16 cellular contexts compared by ENCODE assay signal in genomic region chr6:31156647-31157046, GRCh38. TPM values are rescaled to one million over a fixed set of nuclear protein-coding genes. Genes with fewer than 3 reads are reported as not detected.
DNase-seq lines count a peak whose midpoint lies in the region; ATAC-seq and TF ChIP-seq lines count a peak whose summit lies in the region.
"Had no signal": no experiment of that assay in that cellular context is flagged by ENCODE, and none has a peak within 500 bp of the region (broad histone marks: within the 10 kb centered on the region; RNA-seq: fewer than 3 reads in every experiment).

No MANE protein-coding gene starts in this region.

- ATAC-seq in activated T-cell treated with anti-CD3 and anti-CD28 coated beads, Interleukin-2, amount 50 U/mL, for 4 hours, result no peak
- ATAC-seq in GM19035 (IDR thresholded peaks at IDR 0.05; ENCODE audit: unreplicated experiment), result no peak

- no peaks in the 10 kb centered on the region for H3K27me3 Mint-ChIP-seq in activated T-cell treated with anti-CD3 and anti-CD28 coated beads, Interleukin-2, amount 50 U/mL, for 4 hours (ENCODE audit: low read depth)
- H3K27me3 Mint-ChIP-seq in activated naive CD8-positive, alpha-beta T cell treated with anti-CD3 and anti-CD28 coated beads for 36 hours, result no peaks in the 10 kb centered on the region
- H3K27me3 Mint-ChIP-seq in neural progenitor cell (ENCODE audit: insufficient read depth, low read depth), result peaks cover 2% of the 10 kb centered on the region

- H3K4me1 Mint-ChIP-seq in activated T-cell treated with anti-CD3 and anti-CD28 coated beads, Interleukin-2, amount 50 U/mL, for 4 hours (ENCODE audit: low read depth), result peaks cover 21% of the 10 kb centered on the region
- peaks cover 18% of the 10 kb centered on the region for H3K4me1 Mint-ChIP-seq in activated naive CD8-positive, alpha-beta T cell treated with anti-CD3 and anti-CD28 coated beads for 36 hours
- H3K4me1 Mint-ChIP-seq in neural progenitor cell, result peaks cover 29% of the 10 kb centered on the region

- H3K79me2 ChIP-seq in Loucy (ENCODE audit: insufficient read depth, low read length) (peaks cover 43% of the 10 kb centered on the region), neural progenitor cell (ENCODE audit: low read depth) (peaks cover 11% of the 10 kb centered on the region)

- peak overlapping the region; percentile 93 for H3K4me3 Mint-ChIP-seq in activated T-cell treated with anti-CD3 and anti-CD28 coated beads, Interleukin-2, amount 50 U/mL, for 4 hours
- H3K4me3 Mint-ChIP-seq in activated naive CD8-positive, alpha-beta T cell treated with anti-CD3 and anti-CD28 coated beads for 36 hours, result peak overlapping the region; percentile 98
- H3K4me3 Mint-ChIP-seq in neural progenitor cell, result peak overlapping the region; percentile 98

- peaks cover 30% of the 10 kb centered on the region for H3K4me1 ChIP-seq in Loucy (ENCODE audit: insufficient read depth, low read length, poor library complexity, severe bottlenecking)
- peaks cover 10% of the 10 kb centered on the region for H3K4me1 ChIP-seq in neural progenitor cell

- no peak overlapping the region for H3K27ac ChIP-seq in neural progenitor cell
- H3K27ac ChIP-seq: brain microvascular endothelial cell had no signal

- H3K36me3 ChIP-seq in Loucy (ENCODE audit: insufficient read depth, low read length) (no peaks in the 10 kb centered on the region; the same call in 1 of the 2 replicates), neural progenitor cell (peaks cover 5% of the 10 kb centered on the region)
- H3K36me3 ChIP-seq: brain microvascular endothelial cell had no signal

- H3K9me3 Mint-ChIP-seq in activated T-cell treated with anti-CD3 and anti-CD28 coated beads, Interleukin-2, amount 50 U/mL, for 4 hours, result no peaks in the 10 kb centered on the region
- no peaks in the 10 kb centered on the region for H3K9me3 Mint-ChIP-seq in activated naive CD8-positive, alpha-beta T cell treated with anti-CD3 and anti-CD28 coated beads for 36 hours
- H3K9me3 Mint-ChIP-seq in neural progenitor cell, result no peaks in the 10 kb centered on the region

- TF ChIP-seq CTCF in Loucy (conservative IDR thresholded peaks at IDR 0.05; ENCODE audit: low read length), result no peak
- no peak for TF ChIP-seq CTCF in neural progenitor cell (IDR thresholded peaks at IDR 0.05)

- peak overlapping the region; percentile 89 for H3K4me3 ChIP-seq in Loucy (ENCODE audit: low read length, poor library complexity, severe bottlenecking)
- H3K4me3 ChIP-seq in neural progenitor cell, result no peak overlapping the region

- H3K27me3 ChIP-seq in Loucy (ENCODE audit: insufficient read depth, low read length, poor library complexity, severe bottlenecking) (no peaks in the 10 kb centered on the region), neural progenitor cell (peaks cover 12% of the 10 kb centered on the region)
- H3K27me3 ChIP-seq: brain microvascular endothelial cell, testis had no signal

- H3K9me2 ChIP-seq in Loucy (replicated peaks; ENCODE audit: low read depth, low read length), result no peaks in the 10 kb centered on the region

- H3K4me2 ChIP-seq in Loucy (ENCODE audit: low read depth, low read length, poor library complexity, severe bottlenecking) (peak overlapping the region; percentile 85), neural progenitor cell (peak overlapping the region; percentile 93)

- H2AFZ ChIP-seq in Loucy (ENCODE audit: low read length), result no peak overlapping the region
- no peak overlapping the region for H2AFZ ChIP-seq in neural progenitor cell (replicated peaks)

- H3K9ac ChIP-seq in Loucy (ENCODE audit: low read depth, low read length, poor library complexity, severe bottlenecking), result peak overlapping the region; percentile 79
- H3K9ac ChIP-seq in neural progenitor cell, result no peak overlapping the region

- H3F3A ChIP-seq in Loucy (ENCODE audit: low read depth), result no peaks in the 10 kb centered on the region
- peaks cover 12% of the 10 kb centered on the region for H3F3A ChIP-seq in neural progenitor cell (ENCODE audit: low read depth)

- DNase-seq in activated T-cell treated with anti-CD3 and anti-CD28 coated beads, Interleukin-2, amount 50 U/mL, for 4 hours, result no peak
- DNase-seq in activated T-cell treated with anti-CD3 and anti-CD28 coated beads, Interleukin-2, amount 50 U/mL, for 48 hours, result no peak
- no peak for DNase-seq in activated naive CD8-positive, alpha-beta T cell treated with anti-CD3 and anti-CD28 coated beads for 36 hours
- DNase-seq in neural progenitor cell (ENCODE audit: low spot score) (no peak), NCI-H510A treated with DMSO at 0.1 percent for 48 hours (lab: John Stamatoyannopoulos, UW) (no peak), 8988T (no peak)
- DNase-seq: brain microvascular endothelial cell; DMS79 treated with DMSO at 0.1 percent for 48 hours; effector CD4-positive, alpha-beta T cell; foreskin fibroblast; MV-4-11; NCI-H2171 treated with DMSO at 0.1 percent for 48 hours; stimulated activated CD4-positive, alpha-beta T cell treated with anti-CD3 and anti-CD28 coated beads, Interleukin-15, amount 100 ng/mL, for 24 hours; testis had no signal

- H3K9me3 ChIP-seq in Loucy (ENCODE audit: insufficient read depth, low read depth, low read length) (no peaks in the 10 kb centered on the region), neural progenitor cell (ENCODE audit: low read depth) (no peaks in the 10 kb centered on the region)
- H3K9me3 ChIP-seq: testis had no signal

- no peak overlapping the region for H3K27ac Mint-ChIP-seq in activated naive CD8-positive, alpha-beta T cell treated with anti-CD3 and anti-CD28 coated beads for 36 hours
- no peak overlapping the region for H3K27ac Mint-ChIP-seq in neural progenitor cell

- peaks cover 7% of the 10 kb centered on the region for H4K20me1 ChIP-seq in Loucy (ENCODE audit: insufficient read depth, low read length, poor library complexity, severe bottlenecking)
- H4K20me1 ChIP-seq in neural progenitor cell (ENCODE audit: low read depth), result no peaks in the 10 kb centered on the region

- peaks cover 4% of the 10 kb centered on the region for H3K36me3 Mint-ChIP-seq in activated T-cell treated with anti-CD3 and anti-CD28 coated beads, Interleukin-2, amount 50 U/mL, for 4 hours (ENCODE audit: insufficient read depth)
- peaks cover 37% of the 10 kb centered on the region for H3K36me3 Mint-ChIP-seq in activated naive CD8-positive, alpha-beta T cell treated with anti-CD3 and anti-CD28 coated beads for 36 hours
- peaks cover 13% of the 10 kb centered on the region for H3K36me3 Mint-ChIP-seq in neural progenitor cell

RNA-seq across cellular contexts. Expression of gene CCHCR1, which starts 1.0 kb away (rescaled TPM):
- total RNA-seq in activated T-cell treated with anti-CD3 and anti-CD28 coated beads, Interleukin-2, amount 50 U/mL, for 4 hours, result 10 to 100 TPM; 22.1 to 23.4 (median 23.1) TPM
- total RNA-seq in activated naive CD8-positive, alpha-beta T cell treated with anti-CD3 and anti-CD28 coated beads for 36 hours, result 10 to 100 TPM; 43.0 to 46.6 TPM
- 23.2 and 54.9 TPM in 2 replicates for total RNA-seq in neural progenitor cell (ENCODE audit: low replicate concordance)

RNA-seq across cellular contexts. Expression of gene TCF19, which starts 1.7 kb away (rescaled TPM):
- total RNA-seq in activated T-cell treated with anti-CD3 and anti-CD28 coated beads, Interleukin-2, amount 50 U/mL, for 4 hours, result 10 to 100 TPM; 28.8 to 31.1 (median 30.8) TPM
- 10 to 100 TPM; 86.1 to 89.8 TPM for total RNA-seq in activated naive CD8-positive, alpha-beta T cell treated with anti-CD3 and anti-CD28 coated beads for 36 hours
- total RNA-seq in neural progenitor cell (ENCODE audit: low replicate concordance), result 6.2 and 9.5 TPM in 2 replicates

RNA-seq across cellular contexts. Expression of gene POU5F1, which starts 13.8 kb away (rescaled TPM):
- 1 to 10 TPM in 2 of 3 donors, under 1 TPM in 1; 0.63 to 1.4 (median 1.0) TPM for total RNA-seq in activated T-cell treated with anti-CD3 and anti-CD28 coated beads, Interleukin-2, amount 50 U/mL, for 4 hours
- not detected for total RNA-seq in activated naive CD8-positive, alpha-beta T cell treated with anti-CD3 and anti-CD28 coated beads for 36 hours
- total RNA-seq in neural progenitor cell (ENCODE audit: low replicate concordance), result 17.2 and 17.4 TPM in 2 replicates

RNA-seq across cellular contexts. Expression of gene PSORS1C2, which starts 17.8 kb away (rescaled TPM):
- not detected for total RNA-seq in activated T-cell treated with anti-CD3 and anti-CD28 coated beads, Interleukin-2, amount 50 U/mL, for 4 hours
- total RNA-seq in activated naive CD8-positive, alpha-beta T cell treated with anti-CD3 and anti-CD28 coated beads for 36 hours, result not detected
- not detected in 2 replicates for total RNA-seq in neural progenitor cell (ENCODE audit: low replicate concordance)
- total RNA-seq: testis had no signal

RNA-seq across cellular contexts. Expression of gene CDSN, which starts 36.4 kb away (rescaled TPM):
- not detected for total RNA-seq in activated T-cell treated with anti-CD3 and anti-CD28 coated beads, Interleukin-2, amount 50 U/mL, for 4 hours
- not detected for total RNA-seq in activated naive CD8-positive, alpha-beta T cell treated with anti-CD3 and anti-CD28 coated beads for 36 hours
- not detected in 2 replicates for total RNA-seq in neural progenitor cell (ENCODE audit: low replicate concordance)
